19 cellular contexts compared by ENCODE assay signal in the genomic region with DNA sequence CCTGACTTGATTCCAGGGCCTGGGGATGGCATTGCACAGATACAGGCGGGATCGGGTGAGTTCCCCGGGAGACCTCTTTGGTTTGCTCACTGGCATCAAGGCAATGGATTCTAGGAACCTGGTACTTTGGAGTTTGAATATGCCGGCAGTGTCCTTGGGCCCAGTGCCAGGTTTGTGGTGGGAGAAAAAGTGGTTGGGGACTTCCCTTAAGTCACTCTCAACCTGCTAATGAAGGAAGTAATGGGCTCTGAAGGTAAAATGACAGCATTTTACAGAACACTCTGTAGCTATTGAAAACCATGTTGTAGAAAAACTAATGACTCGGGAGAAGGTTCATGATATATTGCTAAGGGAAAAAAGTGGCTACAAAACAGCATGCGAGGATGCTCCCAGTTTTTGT.
"Had no signal": no experiment of that assay in that cellular context is flagged by ENCODE, and none has a peak within 500 bp of the region (broad histone marks: within the 10 kb centered on the region; RNA-seq: fewer than 3 reads in every experiment).

No MANE protein-coding gene starts in this region.

- DNase-seq: activated CD4-positive, alpha-beta memory T cell treated with anti-CD3 and anti-CD28 coated beads, Interleukin-2, amount 10 ng/mL, durations not matched to agents 7 days and 5 days; activated CD4-positive, CD25-positive, alpha-beta regulatory T cell treated with anti-CD3 and anti-CD28 coated beads, Interleukin-2, amount 50 U/mL, for 72 hours; activated naive CD8-positive, alpha-beta T cell treated with anti-CD3 and anti-CD28 coated beads, Interleukin-2, amount 10 ng/mL, durations not matched to agents 7 days and 5 days; activated T-cell treated with anti-CD3 and anti-CD28 coated beads, Interleukin-2, amount 50 U/mL, for 1 hour; amygdala; cerebellar nuclear complex; esophagus squamous epithelium; gastrocnemius medialis; head of caudate nucleus; left ventricle myocardium superior; mammary epithelial cell; natural killer cell; small intestine; stimulated activated CD4-positive, alpha-beta T cell treated with anti-CD3 and anti-CD28 coated beads, Interleukin-2, amount 100 ng/mL, for 48 hours; stimulated activated naive CD4-positive, alpha-beta T cell; upper lobe of left lung; WERI-Rb-1 had no signal

- ATAC-seq: gastrocnemius medialis, left ventricle myocardium superior, natural killer cell, sciatic nerve, T-cell had no signal
